ENCODE assay signal across 13 cellular contexts in genomic region chr1:16724718-16725438, GRCh38. TPM values are rescaled to one million over a fixed set of nuclear protein-coding genes. Genes with fewer than 3 reads are reported as not detected.
DNase-seq lines count a peak whose midpoint lies in the region; ATAC-seq and TF ChIP-seq lines count a peak whose summit lies in the region.
"Had no signal": no experiment of that assay in that cellular context is flagged by ENCODE, and none has a peak within 500 bp of the region (broad histone marks: within the 10 kb centered on the region; RNA-seq: fewer than 3 reads in every experiment).

No MANE protein-coding gene starts in this region.

- no peak for TF ChIP-seq POLR2A in vagina (IDR thresholded peaks at IDR 0.05)

- H3K36me3 ChIP-seq in left ventricle myocardium inferior (no peaks in the 10 kb centered on the region), vagina (no peaks in the 10 kb centered on the region)
- H3K36me3 ChIP-seq: BE2C had no signal

- DNase-seq in Right ventricle myocardium superior (peak; percentile 40), left ventricle myocardium inferior (no peak), endothelial cell (ENCODE audit: low spot score) (peak; percentile 24), mucosa of gallbladder (ENCODE audit: low spot score) (peak; percentile 14), vagina (ENCODE audit: extremely low spot score in 2 of 2) (peak; percentile 87 to 100), cortex of kidney (lab: John Stamatoyannopoulos, UW) (no peak)
- no peak for DNase-seq in effector CD8-positive, alpha-beta T cell (lab: John Stamatoyannopoulos, UW)
- DNase-seq: BE2C, KG1, OCI-M1, retina had no signal

- no peaks in the 10 kb centered on the region for H3K9me3 Mint-ChIP-seq in endothelial cell (ENCODE audit: unreplicated experiment)

- TF ChIP-seq CTCF in left ventricle myocardium inferior (IDR thresholded peaks at IDR 0.05; ENCODE audit: borderline replicate concordance) (no peak), endothelial cell (IDR thresholded peaks at IDR 0.05; ENCODE audit: unreplicated experiment) (no peak), vagina (IDR thresholded peaks at IDR 0.05) (no peak)

- H3K27ac Mint-ChIP-seq in endothelial cell (ENCODE audit: unreplicated experiment): no peak overlapping the region

- H3K9me3 ChIP-seq in left ventricle myocardium inferior (replicated peaks) (no peaks in the 10 kb centered on the region), vagina (no peaks in the 10 kb centered on the region)
- H3K9me3 ChIP-seq: BE2C had no signal

- peaks cover 63% of the 10 kb centered on the region for H3K27me3 ChIP-seq in left ventricle myocardium inferior (ENCODE audit: low read depth)
- no peaks in the 10 kb centered on the region for H3K27me3 ChIP-seq in vagina
- H3K27me3 ChIP-seq: BE2C had no signal

- H3K27me3 Mint-ChIP-seq in endothelial cell (ENCODE audit: unreplicated experiment): no peaks in the 10 kb centered on the region

- ATAC-seq in Right ventricle myocardium superior (ENCODE audit: poor library complexity): no peak
- no peak for ATAC-seq in HG03159 (IDR thresholded peaks at IDR 0.05; ENCODE audit: unreplicated experiment)

- intact Hi-C loops in Right ventricle myocardium superior (cut with DNase I) (no loop called here), left ventricle myocardium inferior (cut with micrococcal nuclease) (no loop called here), vagina (cut with DNase I) (no loop called here)

- no peak overlapping the region for H3K27ac ChIP-seq in left ventricle myocardium inferior (replicated peaks)
- no peak overlapping the region for H3K27ac ChIP-seq in vagina

- no peaks in the 10 kb centered on the region for H3K4me1 Mint-ChIP-seq in endothelial cell (ENCODE audit: unreplicated experiment)

- H3K4me3 ChIP-seq in left ventricle myocardium inferior: no peak overlapping the region
- H3K4me3 ChIP-seq in vagina: no peak overlapping the region

- H3K4me1 ChIP-seq in left ventricle myocardium inferior (no peaks in the 10 kb centered on the region), vagina (no peaks in the 10 kb centered on the region)
- H3K4me1 ChIP-seq: BE2C had no signal

- no peaks in the 10 kb centered on the region for H3K36me3 Mint-ChIP-seq in endothelial cell (ENCODE audit: low read depth, unreplicated experiment)

- H3K4me3 Mint-ChIP-seq in endothelial cell (ENCODE audit: unreplicated experiment): no peak overlapping the region

RNA-seq across cellular contexts. Expression of gene RNU1-4, which starts 15.4 kb away (rescaled TPM):
- total RNA-seq in Right ventricle myocardium superior (9,391 TPM), left ventricle myocardium inferior (6,072 TPM), endothelial cell (ENCODE audit: unreplicated experiment) (3,428 TPM), mucosa of gallbladder (1,358 TPM), vagina (19,908 TPM)
- total RNA-seq: fibroblast of villous mesenchyme had no signal

RNA-seq across cellular contexts. Expression of gene RNU1-3, which starts 58.1 kb away (rescaled TPM):
- total RNA-seq in Right ventricle myocardium superior (9,391 TPM), left ventricle myocardium inferior (6,072 TPM), endothelial cell (ENCODE audit: unreplicated experiment) (3,428 TPM), mucosa of gallbladder (1,358 TPM), vagina (19,908 TPM)
- total RNA-seq: fibroblast of villous mesenchyme had no signal

Comparison
In these comparisons a context has a peak if more than half of its experiments do, and no peak if none do; other contexts are left out.
1. DNase-seq: peak in Right ventricle myocardium superior (single experiment), endothelial cell (single experiment), mucosa of gallbladder (single experiment) and vagina (2 of 2); none in left ventricle myocardium inferior (single experiment), effector CD8-positive, alpha-beta T cell (single experiment) and cortex of kidney (single experiment).